ENCODE assay signal across 1 cellular context in genomic region chr18:55875330-55875933, GRCh38.
TF ChIP-seq lines count a peak whose summit lies in the region.

No MANE protein-coding gene starts in this region.

TF ChIP-seq in WTC11, 78 proteins besides CTCF, POLR2A, EP300 and RAD21 (continued from another document):
- TF ChIP-seq AFF4 (CRISPR knock-in tag; IDR thresholded peaks at IDR 0.05; ENCODE audit: borderline replicate concordance) (no peak), TCF7 (CRISPR knock-in tag; IDR thresholded peaks at IDR 0.05; ENCODE audit: low read depth) (no peak), SOX15 (CRISPR knock-in tag; IDR thresholded peaks at IDR 0.05) (no peak), ZNF532 (CRISPR knock-in tag; IDR thresholded peaks at IDR 0.05; ENCODE audit: borderline replicate concordance) (no peak), FOXK1 (CRISPR knock-in tag; IDR thresholded peaks at IDR 0.05) (no peak), TEAD4 (CRISPR knock-in tag; IDR thresholded peaks at IDR 0.05) (no peak), ZNF512 (CRISPR knock-in tag; IDR thresholded peaks at IDR 0.05; ENCODE audit: borderline replicate concordance) (no peak), NFATC4 (CRISPR knock-in tag; IDR thresholded peaks at IDR 0.05) (no peak), RELA (CRISPR knock-in tag; IDR thresholded peaks at IDR 0.05; ENCODE audit: borderline replicate concordance) (no peak), TEAD1 (CRISPR knock-in tag; IDR thresholded peaks at IDR 0.05) (no peak), OVOL2 (CRISPR knock-in tag; IDR thresholded peaks at IDR 0.05; ENCODE audit: borderline replicate concordance) (no peak), GRHL2 (CRISPR knock-in tag; IDR thresholded peaks at IDR 0.05; ENCODE audit: insufficient replicate concordance, severe bottlenecking) (no peak), CDX4 (CRISPR knock-in tag; IDR thresholded peaks at IDR 0.05; ENCODE audit: borderline replicate concordance) (no peak)
